In genomic region chr18:46623541-46623940, GRCh38 we compare ENCODE assay signal across 9 cellular contexts. TPM values are rescaled to one million over a fixed set of nuclear protein-coding genes. Genes with fewer than 3 reads are reported as not detected.
A peak's percentile ranks its signal among the peaks of the same experiment; 100 is the strongest.
DNase-seq lines count a peak whose midpoint lies in the region; ATAC-seq, FAIRE-seq and TF ChIP-seq lines count a peak whose summit lies in the region.
"Had no signal": no experiment of that assay in that cellular context is flagged by ENCODE, and none has a peak within 500 bp of the region (broad histone marks: within the 10 kb centered on the region; RNA-seq: fewer than 3 reads in every experiment).

No MANE protein-coding gene starts in this region.

- 52% methylated on average over 10 of the region's 10 CpGs for WGBS in GM12878 (ENCODE audit: insufficient coverage, insufficient replicate concordance, low lambda C conversion rate, missing lambda C conversion rate)

- TF ChIP-seq RAD21 in GM12878 (IDR thresholded peaks at IDR 0.05; ENCODE audit: insufficient read depth, low read depth, low read length) = no peak

- peaks cover 12 to 33% of the 10 kb centered on the region in 2 donors for H3K4me1 Mint-ChIP-seq in natural killer cell

- H3K4me2 ChIP-seq in GM12878 (ENCODE audit: control insufficient read depth, insufficient read depth) = no peak overlapping the region

- H3K27ac ChIP-seq in GM12878 (ENCODE audit: control insufficient read depth, insufficient read depth) = no peak overlapping the region
- H3K27ac ChIP-seq: Peyer's patch had no signal

- CTCF ChIA-PET in GM12878 (lab: Yijun Ruan, JAX) = interaction anchor here (1.0 to 1.6 kb wide), 8 partner anchors 20 to 476 kb away, joined by 3 to 9 read pairs (median 5); a partner anchor contains a TSS

- no peaks in the 10 kb centered on the region for H3K4me1 ChIP-seq in GM12878 (ENCODE audit: control insufficient read depth, insufficient read depth, low read length)
- H3K4me1 ChIP-seq: Peyer's patch had no signal

- no peaks in the 10 kb centered on the region for H3K79me2 ChIP-seq in GM12878 (ENCODE audit: control insufficient read depth, insufficient read depth, low read length)

- no peak for TF ChIP-seq EP300 in GM12878 (IDR thresholded peaks at IDR 0.05; ENCODE audit: borderline replicate concordance in 1 of 2, control insufficient read depth in 1 of 2, low read depth in 2 of 2, low read length in 2 of 2)

- H3K27me3 Mint-ChIP-seq in natural killer cell (ENCODE audit: low read depth in 2 of 2) = peaks cover 0 to 7% of the 10 kb centered on the region in 2 donors

- no peaks in the 10 kb centered on the region for H4K20me1 ChIP-seq in GM12878 (ENCODE audit: control insufficient read depth, insufficient read depth)

- intact Hi-C loops in GM12878 (cut with micrococcal nuclease; ENCODE audit: unreplicated experiment) (no loop called here), natural killer cell (cut with micrococcal nuclease) (no loop called here)

- H3K4me3 Mint-ChIP-seq in natural killer cell = no peak overlapping the region

- FAIRE-seq in GM12878 (lab: Jason Lieb, UNC) = no peak

- RAD21 ChIA-PET in GM12878 (lab: Charles Lee; ENCODE audit: unreplicated experiment) = interaction anchor here (1.6 kb wide), 1 partner anchor 343 kb away, joined by 5 read pairs; no protein-coding TSS in a partner anchor

- no peak for TF ChIP-seq POLR2A in GM12878 (IDR thresholded peaks at IDR 0.05; ENCODE audit: low read depth, low read length)

- H2AFZ ChIP-seq in GM12878 (ENCODE audit: control insufficient read depth, low read depth, low read length) = peak overlapping the region; percentile 19

- ATAC-seq in GM12878 (no peak; the same call in 2 of the 3 replicates), natural killer cell (peak in 2 of 3 donors; percentile 39 to 40), HG03095 (IDR thresholded peaks at IDR 0.05; ENCODE audit: unreplicated experiment) (no peak), HG02588 (IDR thresholded peaks at IDR 0.05; ENCODE audit: unreplicated experiment) (no peak)

- SMC1A ChIA-PET in GM12878 (lab: Charles Lee; ENCODE audit: uncharacterized antibody, unreplicated experiment) = interaction anchor here (1.4 to 1.6 kb wide), 2 partner anchors 342 to 477 kb away, joined by 3 to 6 read pairs; no protein-coding TSS in a partner anchor

- BruUV-seq in GM12878 (replicated peaks; lab: Mats Ljungman, UMichigan) = no TSS peak

- no peaks in the 10 kb centered on the region for H3K36me3 ChIP-seq in GM12878 (ENCODE audit: control insufficient read depth in 2 of 2, insufficient read depth in 2 of 2, low read length in 1 of 2)
- H3K36me3 ChIP-seq: Peyer's patch had no signal

- no peaks in the 10 kb centered on the region for H3K9me3 Mint-ChIP-seq in natural killer cell

- TF ChIP-seq CTCF in GM12878 (IDR thresholded peaks at IDR 0.05 in 2 of 3, conservative IDR thresholded peaks at IDR 0.05 in 1 of 3; ENCODE audit: control insufficient read depth in 2 of 3, extremely low read depth in 1 of 3, insufficient read depth in 1 of 3, low read depth in 3 of 3, low read length in 3 of 3) = no peak
- no peak for TF ChIP-seq CTCF in natural killer cell (IDR thresholded peaks at IDR 0.05)

- H3K9ac ChIP-seq in GM12878 (ENCODE audit: control insufficient read depth, insufficient read depth, low read length) = no peak overlapping the region

- in situ Hi-C loops in GM12878 (cut with MboI) = no loop called here

- no peaks in the 10 kb centered on the region for H3K36me3 Mint-ChIP-seq in natural killer cell

- no peaks in the 10 kb centered on the region for H3K9me3 ChIP-seq in GM12878 (replicated peaks; ENCODE audit: control insufficient read depth, insufficient read depth, low read length)
- H3K9me3 ChIP-seq: Peyer's patch had no signal

- POLR2A ChIA-PET in GM12878 (lab: Charles Lee) = interaction anchor here (0.6 kb wide), 1 partner anchor 30 kb away, joined by 3 read pairs; no protein-coding TSS in a partner anchor

- H3K27ac Mint-ChIP-seq in natural killer cell = peak overlapping the region in 1 of 2 donors; percentile 44

- DNase-seq in Ammon's horn (ENCODE audit: low spot score) (peak; percentile 72), SK-N-DZ (ENCODE audit: low spot score) (peak; percentile 38), GM12878 (ENCODE audit: low read depth, low spot score) (no peak), natural killer cell (no peak), NCI-H2227 (lab: John Stamatoyannopoulos, UW; ENCODE audit: unreplicated experiment) (no peak), NCI-H146 (lab: John Stamatoyannopoulos, UW) (no peak)

- peaks cover 0 to 2% of the 10 kb centered on the region in 2 experiments; a peak in 1 of 4 replicates for H3K27me3 ChIP-seq in GM12878 (replicated peaks in 1 of 2; ENCODE audit: control insufficient read depth in 2 of 2, insufficient read depth in 2 of 2, low read length in 1 of 2)
- H3K27me3 ChIP-seq: Peyer's patch had no signal

- H3K4me3 ChIP-seq in GM12878 = no peak overlapping the region
- H3K4me3 ChIP-seq: Peyer's patch had no signal

TF ChIP-seq in GM12878, 131 proteins besides CTCF, POLR2A, EP300 and RAD21:
- TF ChIP-seq SMAD1 (IDR thresholded peaks at IDR 0.05; ENCODE audit: low read depth, partially characterized antibody) (no peak), SRF (IDR thresholded peaks at IDR 0.05; ENCODE audit: low read depth in 2 of 2, low read length in 2 of 2) (0 out of 4 replicates have a peak, but pooled peaks of 1 of the 2 experiments have one; percentile 23), STAT3 (IDR thresholded peaks at IDR 0.05; ENCODE audit: low read depth, low read length) (no peak), ESRRA (IDR thresholded peaks at IDR 0.05; ENCODE audit: low read length) (no peak), POU2F2 (IDR thresholded peaks at IDR 0.05; ENCODE audit: borderline replicate concordance, low read depth, low read length) (no peak)
- TF ChIP-seq, protein P1, sequence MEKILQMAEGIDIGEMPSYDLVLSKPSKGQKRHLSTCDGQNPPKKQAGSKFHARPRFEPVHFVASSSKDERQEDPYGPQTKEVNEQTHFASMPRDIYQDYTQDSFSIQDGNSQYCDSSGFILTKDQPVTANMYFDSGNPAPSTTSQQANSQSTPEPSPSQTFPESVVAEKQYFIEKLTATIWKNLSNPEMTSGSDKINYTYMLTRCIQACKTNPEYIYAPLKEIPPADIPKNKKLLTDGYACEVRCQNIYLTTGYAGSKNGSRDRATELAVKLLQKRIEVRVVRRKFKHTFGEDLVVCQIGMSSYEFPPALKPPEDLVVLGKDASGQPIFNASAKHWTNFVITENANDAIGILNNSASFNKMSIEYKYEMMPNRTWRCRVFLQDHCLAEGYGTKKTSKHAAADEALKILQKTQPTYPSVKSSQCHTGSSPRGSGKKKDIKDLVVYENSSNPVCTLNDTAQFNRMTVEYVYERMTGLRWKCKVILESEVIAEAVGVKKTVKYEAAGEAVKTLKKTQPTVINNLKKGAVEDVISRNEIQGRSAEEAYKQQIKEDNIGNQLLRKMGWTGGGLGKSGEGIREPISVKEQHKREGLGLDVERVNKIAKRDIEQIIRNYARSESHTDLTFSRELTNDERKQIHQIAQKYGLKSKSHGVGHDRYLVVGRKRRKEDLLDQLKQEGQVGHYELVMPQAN (conservative IDR thresholded peaks at IDR 0.05) = no peak

RNA-seq across cellular contexts. Expression of gene LOXHD1, which starts 33.5 kb away (rescaled TPM):
- not detected in 2 replicates for polyA plus RNA-seq in SK-N-DZ (2014; cell fraction: cytosol; rRNA removed)
- polyA plus RNA-seq in SK-N-DZ (2014; cell fraction: nucleus; rRNA removed) = not detected in 2 replicates
- not detected in 2 replicates for total RNA-seq in GM12878 (2013; cell fraction: nucleolus; rRNA removed)
- total RNA-seq in GM12878 (2014; rRNA removed) (not detected in 2 replicates), GM12878 (2014; rRNA removed; fragmentation: Illumina TruSeq; extraction: Trizol) (not detected in 2 replicates), GM12878 (2021) (not detected in 2 replicates), natural killer cell (under 1 TPM; 0.11 to 0.48 (median 0.14) TPM)
- not detected for polyA plus RNA-seq in GM12878 (2011; ENCODE audit: low read depth)
- polyA plus RNA-seq in GM12878 (2011; rRNA removed) (not detected in 2 replicates), GM12878 (2014; fragmentation: Illumina TruSeq; extraction: Trizol) (not detected in 2 replicates), GM12878 (2014; fragmentation: Nextera tagmentation; extraction: Ambion mirVana) (not detected), GM12878 (2014; rRNA removed) (not detected in 2 replicates), GM12878 (2016; fragmentation: Nextera tagmentation; extraction: Ambion mirVana) (not detected)
- not detected in 2 replicates for polyA plus RNA-seq in GM12878 (2011; cell fraction: cytosol; rRNA removed)
- not detected in 2 replicates for polyA plus RNA-seq in GM12878 (2011; cell fraction: nucleus; rRNA removed)
- not detected in 2 replicates for polyA plus RNA-seq in GM12878 (2012)
- polyA minus RNA-seq in GM12878 (2011; rRNA and poly(A)+ RNA removed) = not detected in 2 replicates
- not detected in 2 replicates for polyA minus RNA-seq in GM12878 (2011; cell fraction: cytosol; rRNA and poly(A)+ RNA removed)
- polyA minus RNA-seq in GM12878 (2011; cell fraction: nucleus; rRNA and poly(A)+ RNA removed) = not detected in 2 replicates

Comparison
In these comparisons a context has a peak if more than half of its experiments do, and no peak if none do; other contexts are left out.
1. DNase-seq: peak in Ammon's horn (single experiment) and SK-N-DZ (single experiment); none in GM12878 (single experiment), natural killer cell (single experiment), NCI-H2227 (single experiment) and NCI-H146 (single experiment).
2. ATAC-seq: peak in natural killer cell (2 of 3); none in GM12878 (single experiment), HG03095 (single experiment) and HG02588 (single experiment).